Comparison of ENCODE assay signal across 14 cellular contexts in the genomic region with DNA sequence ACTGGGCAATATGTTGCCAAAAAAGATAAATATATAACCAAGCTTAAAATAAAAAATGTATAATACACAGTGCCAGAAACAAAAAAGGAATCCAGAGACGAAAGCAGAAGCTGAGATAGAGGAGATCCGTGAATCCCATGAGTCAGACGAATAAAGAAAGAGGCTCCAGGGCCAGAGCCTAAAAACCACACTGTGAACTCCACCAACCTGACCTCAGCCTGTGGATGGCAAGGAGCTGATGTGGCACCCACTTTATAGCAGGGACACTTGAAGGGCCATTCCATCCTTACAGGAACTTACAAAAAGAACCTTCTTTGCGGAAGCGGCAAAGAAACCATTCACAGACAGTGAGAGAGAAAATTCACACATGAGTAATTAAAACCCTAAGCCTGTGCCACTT. TPM values are rescaled to one million over a fixed set of nuclear protein-coding genes. Genes with fewer than 3 reads are reported as not detected.
A peak's percentile ranks its signal among the peaks of the same experiment; 100 is the strongest.
DNase-seq lines count a peak whose midpoint lies in the region; ATAC-seq, FAIRE-seq and TF ChIP-seq lines count a peak whose summit lies in the region.
"Had no signal": no experiment of that assay in that cellular context is flagged by ENCODE, and none has a peak within 500 bp of the region (broad histone marks: within the 10 kb centered on the region; RNA-seq: fewer than 3 reads in every experiment).

No MANE protein-coding gene starts in this region.

- TF ChIP-seq EP300 in sigmoid colon (IDR thresholded peaks at IDR 0.05), result no peak

- WGBS in sigmoid colon, 2 donors, result 94 to 97% methylated on average over 5 of the region's 5 CpGs

- DNase-seq in M059J (ENCODE audit: low read depth) (peak; percentile 80), RCC 7860 (ENCODE audit: low spot score) (peak; percentile 71), kidney tubule cell (ENCODE audit: low spot score) (peak; percentile 21), sigmoid colon (no peak)
- DNase-seq: AML-193; Caco-2; CD8-positive, alpha-beta memory T cell; DND-41; GDM1 had no signal

- no peaks in the 10 kb centered on the region for H3K27me3 ChIP-seq in sigmoid colon
- H3K27me3 ChIP-seq: BLaER1 had no signal

- peaks cover 0 to 10% (median 3%) of the 10 kb centered on the region in 4 donors for H3K4me1 ChIP-seq in sigmoid colon
- H3K4me1 ChIP-seq: Caco-2 had no signal

- H3K27ac ChIP-seq in sigmoid colon, result peak overlapping the region in 2 of 4 donors; percentile 30 to 57
- H3K27ac ChIP-seq: BLaER1 had no signal

- ATAC-seq in HG02759 (IDR thresholded peaks at IDR 0.05; ENCODE audit: unreplicated experiment) (no peak), HG02885 (IDR thresholded peaks at IDR 0.05; ENCODE audit: poor library complexity, unreplicated experiment) (no peak)
- ATAC-seq: HCT116 had no signal

- peak; percentile 90 for FAIRE-seq in RCC 7860 (lab: Jason Lieb, UNC)
- FAIRE-seq: GM12892 had no signal

- no peaks in the 10 kb centered on the region for H3K36me3 ChIP-seq in sigmoid colon
- H3K36me3 ChIP-seq: BLaER1 had no signal

- no peak for TF ChIP-seq POLR2A in sigmoid colon (IDR thresholded peaks at IDR 0.05)

- H3K9me3 ChIP-seq in sigmoid colon, result no peaks in the 10 kb centered on the region
- H3K9me3 ChIP-seq: BLaER1, Caco-2 had no signal

- intact Hi-C loops in sigmoid colon (cut with DNase I), result no loop called here

- no peak for TF ChIP-seq CTCF in sigmoid colon (IDR thresholded peaks at IDR 0.05)

- H3K4me3 ChIP-seq in sigmoid colon, result no peak overlapping the region
- H3K4me3 ChIP-seq: BLaER1 had no signal

RNA-seq across cellular contexts. Expression of gene PITPNM3, which starts 34.7 kb away (rescaled TPM):
- 0.39 and 0.89 TPM in 2 replicates for total RNA-seq in M059J (2014; rRNA removed; shearing (Covaris generic))
- 10 to 100 TPM in 1 of 4 donors, 1 to 10 TPM in 3; 4.3 to 13.6 (median 8.0) TPM for total RNA-seq in sigmoid colon
- polyA plus RNA-seq in sigmoid colon, result 1 to 10 TPM; 3.6 to 5.7 (median 4.6) TPM
- polyA plus RNA-seq: CD8-positive, alpha-beta memory T cell had no signal
